In genomic region chr21:32728455-32729237, GRCh38 we compare ENCODE assay signal across 7 cellular contexts. TPM values are rescaled to one million over a fixed set of nuclear protein-coding genes. Genes with fewer than 3 reads are reported as not detected.
DNase-seq lines count a peak whose midpoint lies in the region; ATAC-seq lines count a peak whose summit lies in the region.

No MANE protein-coding gene starts in this region.

- peak overlapping the region; percentile 92 for H3K4me3 Mint-ChIP-seq in activated T-helper 17 cell treated with anti-CD3 and anti-CD28 coated beads, Interleukin-2, amount 50 U/mL, for 72 hours

- DNase-seq in inferior parietal cortex (ENCODE audit: extremely low spot score): peak; percentile 50
- DNase-seq in AG08396 (ENCODE audit: low spot score): no peak
- no peak for DNase-seq in stimulated activated CD4-positive, alpha-beta T cell treated with anti-CD3 and anti-CD28 coated beads, Interleukin-2, amount 100 ng/mL, for 48 hours

- H3K36me3 ChIP-seq in ES-I3 (ENCODE audit: insufficient read depth, low read length) (no peaks in the 10 kb centered on the region), subcutaneous abdominal adipose tissue (ENCODE audit: control insufficient read depth in 5 of 5, insufficient read depth in 5 of 5, low read length in 5 of 5) (peaks cover 4 to 7% (median 6%) of the 10 kb centered on the region in 5 donors)

- H3K36me3 Mint-ChIP-seq in activated T-helper 17 cell treated with anti-CD3 and anti-CD28 coated beads, Interleukin-2, amount 50 U/mL, for 72 hours (ENCODE audit: low read depth): peaks cover 40% of the 10 kb centered on the region

- peak overlapping the region; percentile 93 for H3K27ac Mint-ChIP-seq in activated T-helper 17 cell treated with anti-CD3 and anti-CD28 coated beads, Interleukin-2, amount 50 U/mL, for 72 hours

- H3K9ac ChIP-seq in ES-I3 (ENCODE audit: low read depth, low read length) (peak overlapping the region; percentile 93; the same call in 1 of the 2 replicates), subcutaneous abdominal adipose tissue (ENCODE audit: low read length in 5 of 5) (peak overlapping the region in 4 of 5 donors; percentile 70 to 95 (median 78))

- H3K4me1 ChIP-seq in ES-I3 (ENCODE audit: insufficient read depth, low read length) (no peaks in the 10 kb centered on the region), subcutaneous abdominal adipose tissue (ENCODE audit: control insufficient read depth in 5 of 5, insufficient read depth in 5 of 5, low read length in 5 of 5) (peaks cover 2 to 20% (median 20%) of the 10 kb centered on the region in 5 donors)

- H3K4me3 ChIP-seq in subcutaneous abdominal adipose tissue (ENCODE audit: low read depth in 1 of 5, low read length in 5 of 5): peak overlapping the region; percentile 75 to 94 (median 90)

- H3K27me3 ChIP-seq in subcutaneous abdominal adipose tissue (ENCODE audit: control insufficient read depth in 5 of 5, insufficient read depth in 4 of 5, low read length in 5 of 5): no peaks in the 10 kb centered on the region

- H3K9me3 Mint-ChIP-seq in activated T-helper 17 cell treated with anti-CD3 and anti-CD28 coated beads, Interleukin-2, amount 50 U/mL, for 72 hours: peaks cover 3% of the 10 kb centered on the region

- peak; percentile 6 for ATAC-seq in HG02588 (IDR thresholded peaks at IDR 0.05; ENCODE audit: unreplicated experiment)
- ATAC-seq in activated T-helper 17 cell treated with anti-CD3 and anti-CD28 coated beads, Interleukin-2, amount 50 U/mL, for 72 hours (replicated peaks): no peak

- no peaks in the 10 kb centered on the region for H3K9me3 ChIP-seq in ES-I3 (ENCODE audit: control insufficient read depth, insufficient read depth, low read length)
- no peaks in the 10 kb centered on the region for H3K9me3 ChIP-seq in subcutaneous abdominal adipose tissue (ENCODE audit: control insufficient read depth in 5 of 5, low read length in 5 of 5)

- peak overlapping the region; percentile 86 for H3K27ac ChIP-seq in subcutaneous abdominal adipose tissue (ENCODE audit: low read depth, low read length)

- peaks cover 17% of the 10 kb centered on the region for H3K4me1 Mint-ChIP-seq in activated T-helper 17 cell treated with anti-CD3 and anti-CD28 coated beads, Interleukin-2, amount 50 U/mL, for 72 hours

- no peaks in the 10 kb centered on the region for H3K27me3 Mint-ChIP-seq in activated T-helper 17 cell treated with anti-CD3 and anti-CD28 coated beads, Interleukin-2, amount 50 U/mL, for 72 hours

RNA-seq across cellular contexts. Expression of gene SYNJ1, which starts 0.8 kb away (rescaled TPM):
- total RNA-seq in activated T-helper 17 cell treated with anti-CD3 and anti-CD28 coated beads, Interleukin-2, amount 50 U/mL, for 72 hours: 10 to 100 TPM; 13.8 to 22.5 TPM

RNA-seq across cellular contexts. Expression of gene PAXBP1, which starts 42.9 kb away (rescaled TPM):
- 100 to 1,000 TPM in 1 of 2 donors, 10 to 100 TPM in 1; 44.4 to 126 TPM for total RNA-seq in activated T-helper 17 cell treated with anti-CD3 and anti-CD28 coated beads, Interleukin-2, amount 50 U/mL, for 72 hours
